Comparison of ENCODE assay signal across 21 cellular contexts in genomic region chr12:18898469-18898868, GRCh38.
"Had no signal": no experiment of that assay in that cellular context is flagged by ENCODE, and none has a peak within 500 bp of the region (broad histone marks: within the 10 kb centered on the region; RNA-seq: fewer than 3 reads in every experiment).

No MANE protein-coding gene starts in this region.

- H3K36me3 ChIP-seq: ascending aorta, gastrocnemius medialis, heart left ventricle, sigmoid colon, WERI-Rb-1 had no signal

- H3K27me3 Mint-ChIP-seq: activated naive CD4-positive, alpha-beta T cell treated with anti-CD3 and anti-CD28 coated beads, Interleukin-2, amount 10 ng/mL, durations not matched to agents 7 days and 5 days; natural killer cell treated with Interleukin-12 subunit alpha and Interleukin-12 subunit beta and Interleukin-15 and Interleukin-18, amount 100 ng/mL, for 72 hours had no signal

- H3K27me3 ChIP-seq: ascending aorta, gastrocnemius medialis, heart left ventricle, sigmoid colon had no signal

- H3K4me3 ChIP-seq: ascending aorta, gastrocnemius medialis, heart left ventricle, sigmoid colon had no signal

- H3K27ac ChIP-seq: ascending aorta, gastrocnemius medialis, heart left ventricle, sigmoid colon, WERI-Rb-1 had no signal

- ATAC-seq: effector memory CD8-positive, alpha-beta T cell; gastrocnemius medialis; heart left ventricle; natural killer cell treated with Interleukin-12 subunit alpha and Interleukin-12 subunit beta and Interleukin-15 and Interleukin-18, amount 100 ng/mL, for 72 hours had no signal

- H3K36me3 Mint-ChIP-seq: activated naive CD4-positive, alpha-beta T cell treated with anti-CD3 and anti-CD28 coated beads, Interleukin-2, amount 10 ng/mL, durations not matched to agents 7 days and 5 days had no signal

- H3K9me3 ChIP-seq: ascending aorta, gastrocnemius medialis, sigmoid colon had no signal

- H3K4me1 Mint-ChIP-seq: activated naive CD4-positive, alpha-beta T cell treated with anti-CD3 and anti-CD28 coated beads, Interleukin-2, amount 10 ng/mL, durations not matched to agents 7 days and 5 days had no signal

- H3K27ac Mint-ChIP-seq: activated naive CD4-positive, alpha-beta T cell treated with anti-CD3 and anti-CD28 coated beads, Interleukin-2, amount 10 ng/mL, durations not matched to agents 7 days and 5 days; effector memory CD8-positive, alpha-beta T cell; natural killer cell treated with Interleukin-12 subunit alpha and Interleukin-12 subunit beta and Interleukin-15 and Interleukin-18, amount 100 ng/mL, for 72 hours had no signal

- H3K4me3 Mint-ChIP-seq: activated naive CD4-positive, alpha-beta T cell treated with anti-CD3 and anti-CD28 coated beads, Interleukin-2, amount 10 ng/mL, durations not matched to agents 7 days and 5 days; effector memory CD8-positive, alpha-beta T cell; natural killer cell treated with Interleukin-12 subunit alpha and Interleukin-12 subunit beta and Interleukin-15 and Interleukin-18, amount 100 ng/mL, for 72 hours had no signal

- H3K4me1 ChIP-seq: ascending aorta, gastrocnemius medialis, sigmoid colon had no signal

- DNase-seq: activated CD4-positive, alpha-beta T cell treated with anti-CD3 and anti-CD28 coated beads for 1 hour; activated CD8-positive, alpha-beta memory T cell treated with anti-CD3 and anti-CD28 coated beads for 24 hours; activated CD8-positive, alpha-beta memory T cell treated with anti-CD3 and anti-CD28 coated beads, Interleukin-2, amount 50 U/mL, for 48 hours; activated effector memory CD4-positive, alpha-beta T cell treated with Interleukin-2 at 50 U/mL for 16 hours; activated naive CD4-positive, alpha-beta T cell treated with anti-CD3 and anti-CD28 coated beads, Interleukin-2, amount 10 ng/mL, durations not matched to agents 7 days and 5 days; activated T-cell treated with anti-CD3 and anti-CD28 coated beads, Interleukin-2, amount 50 U/mL, for 48 hours; effector memory CD8-positive, alpha-beta T cell; gastrocnemius medialis; heart left ventricle; kidney glomerular epithelial cell; mesenchymal stem cell; sigmoid colon; stimulated activated CD4-positive, alpha-beta T cell treated with anti-CD3 and anti-CD28 coated beads, Interleukin-12 subunit alpha, Interleukin-12 subunit beta, amount 100 ng/mL, for 4 hours; stimulated activated CD4-positive, alpha-beta T cell treated with anti-CD3 and anti-CD28 coated beads, Interleukin-1b, Interleukin-23, amount 100 ng/mL, for 48 hours; stimulated activated CD8-positive, alpha-beta memory T cell treated with anti-CD3 and anti-CD28 coated beads, Interleukin-4, amount 100 ng/mL, for 48 hours; stimulated activated naive CD4-positive, alpha-beta T cell; SW 1271; T-helper 2 cell; WERI-Rb-1 had no signal
